Comparison of ENCODE assay signal across 24 cellular contexts in genomic region chr20:4371623-4372246, GRCh38.
DNase-seq lines count a peak whose midpoint lies in the region; ATAC-seq and TF ChIP-seq lines count a peak whose summit lies in the region.
"Had no signal": no experiment of that assay in that cellular context is flagged by ENCODE, and none has a peak within 500 bp of the region (broad histone marks: within the 10 kb centered on the region; RNA-seq: fewer than 3 reads in every experiment).

No MANE protein-coding gene starts in this region.

- no peaks in the 10 kb centered on the region for H3K9me3 Mint-ChIP-seq in activated T-helper 17 cell treated with anti-CD3 and anti-CD28 coated beads, Interleukin-2, amount 50 U/mL, for 72 hours
- no peaks in the 10 kb centered on the region for H3K9me3 Mint-ChIP-seq in CD8-positive, alpha-beta T cell
- H3K9me3 Mint-ChIP-seq: activated T-cell treated with anti-CD3 and anti-CD28 coated beads, Interleukin-2, amount 50 U/mL, for 24 hours; CD4-positive, alpha-beta memory T cell; central memory CD8-positive, alpha-beta T cell; naive B cell had no signal

- no peak for DNase-seq in left cardiac atrium
- no peak for DNase-seq in left ventricle myocardium superior
- DNase-seq in NOMO-1 treated with dmso at 0.1 percent for 144 hours (lab: John Stamatoyannopoulos, UW; ENCODE audit: unreplicated experiment), result peak; percentile 4
- DNase-seq in upper lobe of right lung, result no peak
- DNase-seq in erythroblast (lab: John Stamatoyannopoulos, UW), result no peak
- no peak for DNase-seq in CD8-positive, alpha-beta T cell
- DNase-seq: activated CD4-positive, alpha-beta T cell treated with anti-CD3 and anti-CD28 coated beads for 48 hours; activated T-cell treated with anti-CD3 and anti-CD28 coated beads, Interleukin-2, amount 50 U/mL, for 24 hours; CD4-positive, alpha-beta memory T cell; glutamatergic neuron; MG63; naive B cell; NCI-H2107; NCI-H446 treated with DMSO at 0.1 percent for 48 hours; PC-3; right cardiac atrium; stimulated activated CD4-positive, alpha-beta T cell treated with anti-CD3 and anti-CD28 coated beads, Interleukin-2, amount 100 ng/mL, for 24 hours; thyroid gland had no signal

- H3K4me1 ChIP-seq in upper lobe of right lung, result peaks cover 18% of the 10 kb centered on the region
- peaks cover 9% of the 10 kb centered on the region for H3K4me1 ChIP-seq in CD8-positive, alpha-beta T cell (ENCODE audit: insufficient read depth, low read length)
- H3K4me1 ChIP-seq: body of pancreas, thyroid gland had no signal

- H3K27ac ChIP-seq in upper lobe of right lung, result no peak overlapping the region
- H3K27ac ChIP-seq in CD8-positive, alpha-beta T cell (ENCODE audit: low read depth, low read length), result no peak overlapping the region
- H3K27ac ChIP-seq: body of pancreas, thyroid gland had no signal

- no peak overlapping the region for H3K4me3 Mint-ChIP-seq in activated T-helper 17 cell treated with anti-CD3 and anti-CD28 coated beads, Interleukin-2, amount 50 U/mL, for 72 hours
- no peak overlapping the region for H3K4me3 Mint-ChIP-seq in CD8-positive, alpha-beta T cell
- H3K4me3 Mint-ChIP-seq: activated T-cell treated with anti-CD3 and anti-CD28 coated beads, Interleukin-2, amount 50 U/mL, for 24 hours; CD4-positive, alpha-beta memory T cell; central memory CD8-positive, alpha-beta T cell; mesothelial cell of epicardium had no signal

- intact Hi-C loops in left cardiac atrium (cut with DNase I) (no loop called here), left ventricle myocardium superior (cut with micrococcal nuclease) (no loop called here), upper lobe of right lung (cut with DNase I) (no loop called here)
- intact Hi-C loops in CD8-positive, alpha-beta T cell (cut with DNase I, micrococcal nuclease), result no loop called here

- no peaks in the 10 kb centered on the region for H3K9me3 ChIP-seq in upper lobe of right lung
- H3K9me3 ChIP-seq in CD8-positive, alpha-beta T cell (ENCODE audit: low read length), result no peaks in the 10 kb centered on the region
- H3K9me3 ChIP-seq: body of pancreas, MG63, thyroid gland had no signal

- H3K36me3 Mint-ChIP-seq in activated T-helper 17 cell treated with anti-CD3 and anti-CD28 coated beads, Interleukin-2, amount 50 U/mL, for 72 hours (ENCODE audit: low read depth), result no peaks in the 10 kb centered on the region
- H3K36me3 Mint-ChIP-seq in CD8-positive, alpha-beta T cell, result no peaks in the 10 kb centered on the region
- H3K36me3 Mint-ChIP-seq: CD4-positive, alpha-beta memory T cell; mesothelial cell of epicardium; naive B cell had no signal

- CTCF ChIA-PET in CD8-positive, alpha-beta T cell (lab: Charles Lee), result no interaction called here

- peaks cover 27% of the 10 kb centered on the region for H3K4me1 Mint-ChIP-seq in activated T-helper 17 cell treated with anti-CD3 and anti-CD28 coated beads, Interleukin-2, amount 50 U/mL, for 72 hours
- H3K4me1 Mint-ChIP-seq in CD8-positive, alpha-beta T cell (ENCODE audit: low read depth), result peaks cover 12% of the 10 kb centered on the region

- no peaks in the 10 kb centered on the region for H3K36me3 ChIP-seq in upper lobe of right lung
- no peaks in the 10 kb centered on the region for H3K36me3 ChIP-seq in CD8-positive, alpha-beta T cell (ENCODE audit: insufficient read depth, low read length)
- H3K36me3 ChIP-seq: MG63, thyroid gland had no signal

- POLR2A ChIA-PET in CD8-positive, alpha-beta T cell (lab: Charles Lee), result no interaction called here

- H3K27me3 ChIP-seq in upper lobe of right lung, result no peaks in the 10 kb centered on the region
- H3K27me3 ChIP-seq in CD8-positive, alpha-beta T cell (ENCODE audit: insufficient read depth, low read length), result no peaks in the 10 kb centered on the region
- H3K27me3 ChIP-seq: body of pancreas, MG63, thyroid gland had no signal

- H3K27me3 Mint-ChIP-seq in activated T-helper 17 cell treated with anti-CD3 and anti-CD28 coated beads, Interleukin-2, amount 50 U/mL, for 72 hours, result peaks cover 3% of the 10 kb centered on the region
- H3K27me3 Mint-ChIP-seq in CD8-positive, alpha-beta T cell (ENCODE audit: low read depth), result peaks cover 11% of the 10 kb centered on the region
- H3K27me3 Mint-ChIP-seq: naive B cell had no signal

- H3K4me3 ChIP-seq in upper lobe of right lung, result no peak overlapping the region
- H3K4me3 ChIP-seq in CD8-positive, alpha-beta T cell (ENCODE audit: low read depth, low read length), result no peak overlapping the region
- H3K4me3 ChIP-seq: body of pancreas, K562, MG63, thyroid gland had no signal

- no peak for TF ChIP-seq POLR2A in erythroblast (IDR thresholded peaks at IDR 0.05; ENCODE audit: low read length)

- no peak for TF ChIP-seq CTCF in upper lobe of right lung (IDR thresholded peaks at IDR 0.05)
- TF ChIP-seq CTCF in CD8-positive, alpha-beta T cell (IDR thresholded peaks at IDR 0.05), result no peak

- ATAC-seq in left cardiac atrium (peak; percentile 19 to 33), left ventricle myocardium superior (no peak), upper lobe of right lung (peak; percentile 76), HG03342 (IDR thresholded peaks at IDR 0.05; ENCODE audit: unreplicated experiment) (no peak)
- ATAC-seq in activated T-helper 17 cell treated with anti-CD3 and anti-CD28 coated beads, Interleukin-2, amount 50 U/mL, for 72 hours (replicated peaks), result no peak
- no peak for ATAC-seq in CD8-positive, alpha-beta T cell
- ATAC-seq: body of pancreas, K562, PC-3, right cardiac atrium had no signal

- H3K27ac Mint-ChIP-seq in activated T-helper 17 cell treated with anti-CD3 and anti-CD28 coated beads, Interleukin-2, amount 50 U/mL, for 72 hours, result peak overlapping the region; percentile 48
- H3K27ac Mint-ChIP-seq in CD8-positive, alpha-beta T cell, result no peak overlapping the region
- H3K27ac Mint-ChIP-seq: activated T-cell treated with anti-CD3 and anti-CD28 coated beads, Interleukin-2, amount 50 U/mL, for 24 hours; CD4-positive, alpha-beta memory T cell; mesothelial cell of epicardium had no signal

Comparison
In these comparisons a context has a peak if more than half of its experiments do, and no peak if none do; other contexts are left out.
1. ATAC-seq: peak in left cardiac atrium (2 of 2) and upper lobe of right lung (single experiment); none in left ventricle myocardium superior (single experiment), activated T-helper 17 cell treated with anti-CD3 and anti-CD28 coated beads, Interleukin-2, amount 50 U/mL, for 72 hours (single experiment), HG03342 (single experiment) and CD8-positive, alpha-beta T cell (single experiment).